23 cellular contexts compared by ENCODE assay signal in the genomic region with DNA sequence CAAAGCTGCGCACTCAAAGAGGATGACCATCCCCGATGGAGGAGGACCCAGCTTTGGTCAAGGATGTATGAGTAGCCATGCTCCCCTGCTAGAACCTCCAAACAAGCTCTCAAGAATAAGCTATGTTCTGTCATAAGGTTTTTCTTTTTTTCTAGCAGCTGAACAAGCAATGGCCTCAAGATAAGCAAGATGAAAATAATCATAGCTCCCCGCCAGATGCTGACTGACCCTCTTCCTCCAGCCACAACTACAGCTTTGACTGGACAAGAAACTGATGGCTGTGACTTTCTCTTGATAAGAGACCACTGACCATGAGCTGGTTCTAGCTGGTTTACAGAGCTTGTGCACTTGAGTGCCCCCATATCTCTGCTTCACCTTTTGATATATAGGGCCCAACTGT.
"Had no signal": no experiment of that assay in that cellular context is flagged by ENCODE, and none has a peak within 500 bp of the region (broad histone marks: within the 10 kb centered on the region; RNA-seq: fewer than 3 reads in every experiment).

No MANE protein-coding gene starts in this region.

- H3K9me3 Mint-ChIP-seq: activated CD4-positive, alpha-beta memory T cell treated with anti-CD3 and anti-CD28 coated beads, Interleukin-2, amount 10 ng/mL, durations not matched to agents 7 days and 5 days; activated T-cell treated with anti-CD3 and anti-CD28 coated beads, Interleukin-2, amount 50 U/mL, for 4 hours had no signal

- H3K4me3 ChIP-seq: body of pancreas, right atrium auricular region, tibial nerve, vagina had no signal

- H3K27me3 ChIP-seq: body of pancreas, right atrium auricular region, tibial nerve, vagina had no signal

- ATAC-seq: activated T-cell treated with anti-CD3 and anti-CD28 coated beads, Interleukin-2, amount 50 U/mL, for 4 hours; body of pancreas; left lobe of liver had no signal

- H3K36me3 ChIP-seq: neutrophil, right atrium auricular region, tibial nerve, vagina had no signal

- H3K4me1 ChIP-seq: body of pancreas, right atrium auricular region, tibial nerve, vagina had no signal

- H3K27ac ChIP-seq: body of pancreas, neutrophil, right atrium auricular region, tibial nerve, vagina had no signal

- H3K27me3 Mint-ChIP-seq: activated naive CD8-positive, alpha-beta T cell; naive B cell had no signal

- H3K4me3 Mint-ChIP-seq: activated CD4-positive, alpha-beta memory T cell treated with anti-CD3 and anti-CD28 coated beads, Interleukin-2, amount 10 ng/mL, durations not matched to agents 7 days and 5 days; activated naive CD8-positive, alpha-beta T cell; activated T-cell treated with anti-CD3 and anti-CD28 coated beads, Interleukin-2, amount 50 U/mL, for 4 hours had no signal

- H3K27ac Mint-ChIP-seq: activated CD4-positive, alpha-beta memory T cell treated with anti-CD3 and anti-CD28 coated beads, Interleukin-2, amount 10 ng/mL, durations not matched to agents 7 days and 5 days; activated naive CD8-positive, alpha-beta T cell had no signal

- DNase-seq: activated CD4-positive, alpha-beta memory T cell treated with anti-CD3 and anti-CD28 coated beads, Interleukin-2, amount 10 ng/mL, durations not matched to agents 7 days and 5 days; activated CD4-positive, CD25-positive, alpha-beta regulatory T cell treated with anti-CD3 and anti-CD28 coated beads, Interleukin-2, amount 50 U/mL, for 72 hours; activated effector memory CD4-positive, alpha-beta T cell treated with anti-CD3 and anti-CD28 coated beads, Interleukin-2, amount 50 U/mL, for 16 hours; activated T-cell treated with anti-CD3 and anti-CD28 coated beads, Interleukin-2, amount 50 U/mL, for 4 hours; amniotic stem cell; body of pancreas; central memory CD4-positive, alpha-beta T cell; cortex of kidney; effector CD4-positive, alpha-beta T cell; foreskin fibroblast; hippocampal formation; mammary epithelial cell; naive B cell; posterior cingulate gyrus; stimulated activated CD4-positive, alpha-beta T cell treated with anti-CD3 and anti-CD28 coated beads, Interleukin-4, amount 100 ng/mL, for 1 hour; stimulated activated naive CD4-positive, alpha-beta T cell treated with Interleukin-2 at 50 U/mL for 16 hours; substantia nigra had no signal

- H3K9me3 ChIP-seq: body of pancreas, neutrophil, right atrium auricular region, tibial nerve, vagina had no signal

- H3K36me3 Mint-ChIP-seq: activated naive CD8-positive, alpha-beta T cell; naive B cell had no signal
